In genomic region chr2:24611626-24612025, GRCh38 we compare ENCODE assay signal across 18 cellular contexts.
A peak's percentile ranks its signal among the peaks of the same experiment; 100 is the strongest.
DNase-seq lines count a peak whose midpoint lies in the region; ATAC-seq and TF ChIP-seq lines count a peak whose summit lies in the region.
"Had no signal": no experiment of that assay in that cellular context is flagged by ENCODE, and none has a peak within 500 bp of the region (broad histone marks: within the 10 kb centered on the region; RNA-seq: fewer than 3 reads in every experiment).

No MANE protein-coding gene starts in this region.

- H4K20me1 ChIP-seq in GM23338 (replicated peaks; ENCODE audit: insufficient read depth), result no peaks in the 10 kb centered on the region
- H4K20me1 ChIP-seq: BLaER1 had no signal

- no peaks in the 10 kb centered on the region for H3K79me2 ChIP-seq in GM23338 (replicated peaks; ENCODE audit: insufficient read depth)

- POLR2A ChIA-PET in WTC11 (lab: Charles Lee), result no interaction called here

- no peak overlapping the region for H3K4me3 ChIP-seq in GM23338
- no peak overlapping the region for H3K4me3 ChIP-seq in HAP-1
- H3K4me3 ChIP-seq: BLaER1, GM12878 had no signal

- no peaks in the 10 kb centered on the region for H3K36me3 Mint-ChIP-seq in GM23338 (ENCODE audit: low read depth)
- no peaks in the 10 kb centered on the region for H3K36me3 Mint-ChIP-seq in WTC11
- H3K36me3 Mint-ChIP-seq in natural killer cell, result no peaks in the 10 kb centered on the region

- no peaks in the 10 kb centered on the region for H3K9me2 ChIP-seq in GM23338 (ENCODE audit: insufficient read depth)

- intact Hi-C loops in natural killer cell (cut with micrococcal nuclease), result loop anchor here (2.0 to 5.0 kb wide), 2 partner anchors 126 to 181 kb away; partner anchors contain the start of genes CENPO and PTRHD1

- H3K9me3 Mint-ChIP-seq in GM23338, result no peaks in the 10 kb centered on the region
- no peaks in the 10 kb centered on the region for H3K9me3 Mint-ChIP-seq in WTC11
- H3K9me3 Mint-ChIP-seq in natural killer cell, result no peaks in the 10 kb centered on the region

- H3K36me3 ChIP-seq in GM23338 (ENCODE audit: insufficient read depth) (no peaks in the 10 kb centered on the region), HAP-1 (replicated peaks) (no peaks in the 10 kb centered on the region)

- H3K4me1 ChIP-seq in GM23338 (ENCODE audit: insufficient read depth) (peaks cover 25% of the 10 kb centered on the region), HAP-1 (peaks cover 13% of the 10 kb centered on the region)
- H3K4me1 ChIP-seq: BLaER1, Caco-2 had no signal

- H3K27me3 ChIP-seq in GM23338 (ENCODE audit: insufficient read depth) (no peaks in the 10 kb centered on the region), HAP-1 (ENCODE audit: low read depth) (peaks cover 9% of the 10 kb centered on the region; the same call in 1 of the 2 replicates)
- H3K27me3 ChIP-seq: BLaER1 had no signal

- H3K4me1 Mint-ChIP-seq in GM23338, result peaks cover 28% of the 10 kb centered on the region
- peaks cover 33% of the 10 kb centered on the region for H3K4me1 Mint-ChIP-seq in WTC11
- H3K4me1 Mint-ChIP-seq in natural killer cell, result peaks cover 40 to 51% of the 10 kb centered on the region in 2 donors

- peak overlapping the region; percentile 0; the same call in 1 of the 2 replicates for H3K4me2 ChIP-seq in GM23338
- H3K4me2 ChIP-seq: BLaER1 had no signal

- H3K27ac ChIP-seq in GM23338 (ENCODE audit: low read depth), result no peak overlapping the region
- H3K27ac ChIP-seq: BLaER1, C4-2B had no signal

- in situ Hi-C loops in HAP-1 (cut with MboI; ENCODE audit: low sequenced_read_pairs), result no loop called here

- no peak overlapping the region for H3K4me3 Mint-ChIP-seq in GM23338
- no peak overlapping the region for H3K4me3 Mint-ChIP-seq in WTC11
- no peak overlapping the region for H3K4me3 Mint-ChIP-seq in natural killer cell
- H3K4me3 Mint-ChIP-seq: B cell; CD8-positive, alpha-beta T cell had no signal

- CTCF ChIA-PET in WTC11 (lab: Charles Lee), result interaction anchor here (2.6 kb wide), 1 partner anchor 215 kb away, joined by 42 read pairs; no protein-coding TSS in a partner anchor

- H3K27me3 Mint-ChIP-seq in GM23338 (ENCODE audit: insufficient read depth, low read depth, poor library complexity) (peaks cover 1% of the 10 kb centered on the region), WTC11 (ENCODE audit: low read depth) (no peaks in the 10 kb centered on the region), natural killer cell (ENCODE audit: low read depth in 2 of 2) (no peaks in the 10 kb centered on the region)
- H3K27me3 Mint-ChIP-seq: B cell; CD4-positive, CD25-positive, alpha-beta regulatory T cell had no signal

- H3K27ac Mint-ChIP-seq in GM23338, result peak overlapping the region; percentile 54
- peak overlapping the region; percentile 18 for H3K27ac Mint-ChIP-seq in WTC11
- peak overlapping the region; percentile 65 to 98 for H3K27ac Mint-ChIP-seq in natural killer cell
- H3K27ac Mint-ChIP-seq: B cell; CD4-positive, CD25-positive, alpha-beta regulatory T cell; CD8-positive, alpha-beta T cell had no signal

- TF ChIP-seq CTCF in GM23338 (conservative IDR thresholded peaks at IDR 0.05; ENCODE audit: low read depth in 2 of 2) (no peak), WTC11 (IDR thresholded peaks at IDR 0.05) (no peak), natural killer cell (IDR thresholded peaks at IDR 0.05) (no peak)

- H3K9me3 ChIP-seq in HAP-1, result no peaks in the 10 kb centered on the region

- no peaks in the 10 kb centered on the region for H3F3A ChIP-seq in GM23338 (replicated peaks; ENCODE audit: low read depth)

- no peak overlapping the region for H2AFZ ChIP-seq in GM23338

- DNase-seq in GM23338 (ENCODE audit: low spot score) (no peak), HAP-1 (ENCODE audit: low spot score in 2 of 2) (peak; percentile 74 to 92), WTC11 (ENCODE audit: low spot score) (no peak), natural killer cell (no peak), GDM1 (lab: John Stamatoyannopoulos, UW) (no peak), Ammon's horn (ENCODE audit: low spot score) (no peak), germinal center (ENCODE audit: low spot score) (no peak)
- DNase-seq: Caco-2; CD4-positive, CD25-positive, alpha-beta regulatory T cell; CD8-positive, alpha-beta T cell; DMS153; DND-41; HCEC 1CT had no signal

- no peak for ATAC-seq in GM23338
- ATAC-seq in WTC11, result no peak
- no peak for ATAC-seq in natural killer cell
- ATAC-seq in GM19351 (IDR thresholded peaks at IDR 0.05; ENCODE audit: unreplicated experiment), result no peak
- ATAC-seq: CD8-positive, alpha-beta T cell; GM12878 had no signal

TF ChIP-seq in GM23338, 12 proteins besides CTCF, POLR2A, EP300 and RAD21 (continues in another document):
- TF ChIP-seq REST (IDR thresholded peaks at IDR 0.05; ENCODE audit: unreplicated experiment), result no peak
- no peak for TF ChIP-seq STAT1 (IDR thresholded peaks at IDR 0.05; ENCODE audit: unreplicated experiment)
- TF ChIP-seq ZNF331 (CRISPR knock-in tag; IDR thresholded peaks at IDR 0.05; ENCODE audit: low read depth), result no peak
- no peak for TF ChIP-seq CREB1 (CRISPR knock-in tag; IDR thresholded peaks at IDR 0.05; ENCODE audit: low read depth)
- TF ChIP-seq POLR2AphosphoS5 (IDR thresholded peaks at IDR 0.05; ENCODE audit: low read depth), result no peak

TF ChIP-seq in WTC11, 78 proteins besides CTCF, POLR2A, EP300 and RAD21:
- TF ChIP-seq ETV6 (CRISPR knock-in tag; IDR thresholded peaks at IDR 0.05) (no peak), E2F1 (CRISPR knock-in tag; IDR thresholded peaks at IDR 0.05) (no peak), ZNF121 (CRISPR knock-in tag; IDR thresholded peaks at IDR 0.05) (no peak), TEAD1 (CRISPR knock-in tag; IDR thresholded peaks at IDR 0.05) (no peak)
TF ChIP-seq in WTC11: peak in this region for 0.

Comparison
In these comparisons a context has a peak if more than half of its experiments do, and no peak if none do; other contexts are left out.
1. DNase-seq: peak in HAP-1 (2 of 2); none in GM23338 (single experiment), WTC11 (single experiment), natural killer cell (single experiment), GDM1 (single experiment), Ammon's horn (single experiment) and germinal center (single experiment).
2. H3K27ac Mint-ChIP-seq: peak in every context shown above with its lines; median percentile 82 in natural killer cell; 54 in GM23338; 18 in WTC11.